18 cellular contexts compared by ENCODE assay signal in genomic region chr22:38866399-38867123, GRCh38. TPM values are rescaled to one million over a fixed set of nuclear protein-coding genes. Genes with fewer than 3 reads are reported as not detected.
DNase-seq lines count a peak whose midpoint lies in the region; TF ChIP-seq lines count a peak whose summit lies in the region.
"Had no signal": no experiment of that assay in that cellular context is flagged by ENCODE, and none has a peak within 500 bp of the region (broad histone marks: within the 10 kb centered on the region; RNA-seq: fewer than 3 reads in every experiment).

No MANE protein-coding gene starts in this region.

- TF ChIP-seq POLR2A in sigmoid colon (IDR thresholded peaks at IDR 0.05) = no peak

- H3K27ac ChIP-seq in WERI-Rb-1 (no peak overlapping the region), sigmoid colon (peak overlapping the region; percentile 66 to 81 (median 67))
- H3K27ac ChIP-seq: 22Rv1, BLaER1, pancreas had no signal

- POLR2A ChIA-PET in activated CD4-positive, alpha-beta memory T cell treated with anti-CD3 and anti-CD28 coated beads for 36 hours (lab: Charles Lee) = interaction anchor here (0.6 kb wide), 1 partner anchor 188 kb away, joined by 3 read pairs; no protein-coding TSS in a partner anchor
- POLR2A ChIA-PET in activated CD4-positive, alpha-beta memory T cell treated with anti-CD3 and anti-CD28 coated beads, Interleukin-2, amount 10 ng/mL, durations not matched to agents 7 days and 5 days (lab: Charles Lee) = interaction anchor here (0.5 kb wide), 1 partner anchor 20 kb away, joined by 3 read pairs; no protein-coding TSS in a partner anchor

- CTCF ChIA-PET in activated CD4-positive, alpha-beta memory T cell treated with anti-CD3 and anti-CD28 coated beads for 36 hours (lab: Charles Lee) = no interaction called here
- CTCF ChIA-PET in activated CD4-positive, alpha-beta memory T cell treated with anti-CD3 and anti-CD28 coated beads, Interleukin-2, amount 10 ng/mL, durations not matched to agents 7 days and 5 days (lab: Charles Lee) = no interaction called here

- H3K4me3 ChIP-seq in WERI-Rb-1 (ENCODE audit: low read depth, low read length) = no peak overlapping the region
- H3K4me3 ChIP-seq in sigmoid colon = no peak overlapping the region
- H3K4me3 ChIP-seq: BLaER1, breast epithelium, HAP-1, pancreas, thyroid gland had no signal

- peaks cover 0 to 97% (median 92%) of the 10 kb centered on the region in 4 donors for H3K4me1 ChIP-seq in sigmoid colon

- no peak overlapping the region for H3K27ac Mint-ChIP-seq in activated CD4-positive, alpha-beta memory T cell treated with anti-CD3 and anti-CD28 coated beads for 36 hours
- no peak overlapping the region for H3K27ac Mint-ChIP-seq in activated CD4-positive, alpha-beta memory T cell treated with anti-CD3 and anti-CD28 coated beads, Interleukin-2, amount 10 ng/mL, durations not matched to agents 7 days and 5 days
- no peak overlapping the region for H3K27ac Mint-ChIP-seq in immature natural killer cell
- H3K27ac Mint-ChIP-seq: activated naive CD8-positive, alpha-beta T cell treated with anti-CD3 and anti-CD28 coated beads, Interleukin-2, amount 50 U/mL, for 24 hours had no signal

- H3K4me1 Mint-ChIP-seq in activated CD4-positive, alpha-beta memory T cell treated with anti-CD3 and anti-CD28 coated beads for 36 hours (ENCODE audit: low read depth) = peaks cover 36% of the 10 kb centered on the region
- H3K4me1 Mint-ChIP-seq in activated CD4-positive, alpha-beta memory T cell treated with anti-CD3 and anti-CD28 coated beads, Interleukin-2, amount 10 ng/mL, durations not matched to agents 7 days and 5 days = peaks cover 31% of the 10 kb centered on the region
- peaks cover 32 to 39% of the 10 kb centered on the region in 2 donors for H3K4me1 Mint-ChIP-seq in immature natural killer cell

- H3K36me3 ChIP-seq in WERI-Rb-1 = peaks cover 54% of the 10 kb centered on the region
- H3K36me3 ChIP-seq in sigmoid colon = peaks cover 17 to 46% (median 24%) of the 10 kb centered on the region in 4 donors
- H3K36me3 ChIP-seq: breast epithelium had no signal

- H3K9me3 ChIP-seq in WERI-Rb-1 (ENCODE audit: severe bottlenecking) = no peaks in the 10 kb centered on the region
- no peaks in the 10 kb centered on the region for H3K9me3 ChIP-seq in sigmoid colon
- H3K9me3 ChIP-seq: BLaER1, breast epithelium, HAP-1, pancreas, thyroid gland had no signal

- no peak for TF ChIP-seq EP300 in sigmoid colon (IDR thresholded peaks at IDR 0.05)

- TF ChIP-seq CTCF in WERI-Rb-1 (IDR thresholded peaks at IDR 0.05; ENCODE audit: low read depth, low read length) = no peak
- no peak for TF ChIP-seq CTCF in sigmoid colon (IDR thresholded peaks at IDR 0.05)

- no peak overlapping the region for H3K4me3 Mint-ChIP-seq in activated CD4-positive, alpha-beta memory T cell treated with anti-CD3 and anti-CD28 coated beads for 36 hours
- no peak overlapping the region for H3K4me3 Mint-ChIP-seq in activated CD4-positive, alpha-beta memory T cell treated with anti-CD3 and anti-CD28 coated beads, Interleukin-2, amount 10 ng/mL, durations not matched to agents 7 days and 5 days
- H3K4me3 Mint-ChIP-seq in immature natural killer cell = no peak overlapping the region
- H3K4me3 Mint-ChIP-seq: activated naive CD8-positive, alpha-beta T cell treated with anti-CD3 and anti-CD28 coated beads, Interleukin-2, amount 50 U/mL, for 24 hours had no signal

- intact Hi-C loops in activated CD4-positive, alpha-beta memory T cell treated with anti-CD3 and anti-CD28 coated beads for 36 hours (cut with micrococcal nuclease) = no loop called here
- intact Hi-C loops in sigmoid colon (cut with DNase I) = no loop called here

- 88 to 91% methylated on average over 75 of the region's 75 CpGs for WGBS in sigmoid colon, 2 donors

- H3K27me3 ChIP-seq in WERI-Rb-1 (ENCODE audit: insufficient read depth, low read depth, severe bottlenecking) = no peaks in the 10 kb centered on the region
- H3K27me3 ChIP-seq in sigmoid colon = no peaks in the 10 kb centered on the region
- H3K27me3 ChIP-seq: BLaER1, breast epithelium, pancreas, thyroid gland had no signal

- peak; percentile 9 for DNase-seq in activated CD4-positive, alpha-beta memory T cell treated with anti-CD3 and anti-CD28 coated beads for 36 hours
- DNase-seq in activated CD4-positive, alpha-beta memory T cell treated with anti-CD3 and anti-CD28 coated beads, Interleukin-2, amount 10 ng/mL, durations not matched to agents 7 days and 5 days = no peak
- DNase-seq in WERI-Rb-1 (peak; percentile 4), islet precursor cell (peak; percentile 90), sigmoid colon (peak; percentile 64), NCI-H128 (lab: John Stamatoyannopoulos, UW; ENCODE audit: unreplicated experiment) (no peak), kidney glomerular epithelial cell (lab: John Stamatoyannopoulos, UW) (no peak), immature natural killer cell (no peak)
- DNase-seq: activated naive CD8-positive, alpha-beta T cell treated with anti-CD3 and anti-CD28 coated beads, Interleukin-2, amount 50 U/mL, for 24 hours; NCI-H1436 treated with DMSO at 0.1 percent for 48 hours; NCI-H226; NK-92 treated with Interleukin-12 subunit alpha and Interleukin-12 subunit beta, amount 100 ng/mL, for 24 hours; thyroid gland had no signal

- peaks cover 43% of the 10 kb centered on the region for H3K36me3 Mint-ChIP-seq in activated CD4-positive, alpha-beta memory T cell treated with anti-CD3 and anti-CD28 coated beads for 36 hours
- H3K36me3 Mint-ChIP-seq in activated CD4-positive, alpha-beta memory T cell treated with anti-CD3 and anti-CD28 coated beads, Interleukin-2, amount 10 ng/mL, durations not matched to agents 7 days and 5 days (ENCODE audit: low read depth) = peaks cover 38% of the 10 kb centered on the region
- H3K36me3 Mint-ChIP-seq in immature natural killer cell = no peaks in the 10 kb centered on the region

- no peaks in the 10 kb centered on the region for H3K9me3 Mint-ChIP-seq in activated CD4-positive, alpha-beta memory T cell treated with anti-CD3 and anti-CD28 coated beads for 36 hours
- no peaks in the 10 kb centered on the region for H3K9me3 Mint-ChIP-seq in activated CD4-positive, alpha-beta memory T cell treated with anti-CD3 and anti-CD28 coated beads, Interleukin-2, amount 10 ng/mL, durations not matched to agents 7 days and 5 days
- no peaks in the 10 kb centered on the region for H3K9me3 Mint-ChIP-seq in immature natural killer cell
- H3K9me3 Mint-ChIP-seq: activated naive CD8-positive, alpha-beta T cell treated with anti-CD3 and anti-CD28 coated beads, Interleukin-2, amount 50 U/mL, for 24 hours had no signal

- no peaks in the 10 kb centered on the region for H3K27me3 Mint-ChIP-seq in activated CD4-positive, alpha-beta memory T cell treated with anti-CD3 and anti-CD28 coated beads for 36 hours
- no peaks in the 10 kb centered on the region for H3K27me3 Mint-ChIP-seq in activated CD4-positive, alpha-beta memory T cell treated with anti-CD3 and anti-CD28 coated beads, Interleukin-2, amount 10 ng/mL, durations not matched to agents 7 days and 5 days
- H3K27me3 Mint-ChIP-seq in immature natural killer cell (ENCODE audit: low read depth in 3 of 3) = peaks cover 0 to 9% (median 5%) of the 10 kb centered on the region in 3 donors
- H3K27me3 Mint-ChIP-seq: activated naive CD8-positive, alpha-beta T cell treated with anti-CD3 and anti-CD28 coated beads, Interleukin-2, amount 50 U/mL, for 24 hours had no signal

RNA-seq across cellular contexts. Expression of gene CBX6, which starts 5.5 kb away (rescaled TPM):
- 100 to 1,000 TPM; 116 to 117 TPM for total RNA-seq in activated CD4-positive, alpha-beta memory T cell treated with anti-CD3 and anti-CD28 coated beads for 36 hours
- total RNA-seq in activated CD4-positive, alpha-beta memory T cell treated with anti-CD3 and anti-CD28 coated beads, Interleukin-2, amount 10 ng/mL, durations not matched to agents 7 days and 5 days = 10 to 100 TPM; 76.5 TPM
- 10 to 100 TPM; 47.2 to 90.6 (median 59.3) TPM for total RNA-seq in sigmoid colon
- polyA plus RNA-seq in sigmoid colon (10 to 100 TPM in 1 of 3 donors, 1 to 10 TPM in 2; 4.2 to 23.8 (median 5.1) TPM), immature natural killer cell (10 to 100 TPM in 1 of 3 donors, 1 to 10 TPM in 2; 5.2 to 16.1 (median 6.3) TPM)

RNA-seq across cellular contexts. Expression of gene NPTXR, which starts 22.7 kb away (rescaled TPM):
- 1 to 10 TPM; 1.9 to 2.5 TPM for total RNA-seq in activated CD4-positive, alpha-beta memory T cell treated with anti-CD3 and anti-CD28 coated beads for 36 hours
- 1 to 10 TPM in 1 of 2 experiments, under 1 TPM in 1; 0.91 to 1.3 TPM for total RNA-seq in activated CD4-positive, alpha-beta memory T cell treated with anti-CD3 and anti-CD28 coated beads, Interleukin-2, amount 10 ng/mL, durations not matched to agents 7 days and 5 days
- total RNA-seq in sigmoid colon = 10 to 100 TPM in 1 of 4 donors, 1 to 10 TPM in 3; 3.9 to 14.4 (median 5.3) TPM
- polyA plus RNA-seq in sigmoid colon (1 to 10 TPM in 1 of 3 donors, under 1 TPM in 1, not detected in 1; under 0.01 to 2.9 TPM), immature natural killer cell (1 to 10 TPM in 1 of 3 donors, under 1 TPM in 2; 0.59 to 1.4 (median 0.66) TPM)

Comparison
In these comparisons a context has a peak if more than half of its experiments do, and no peak if none do; other contexts are left out.
1. DNase-seq: peak in activated CD4-positive, alpha-beta memory T cell treated with anti-CD3 and anti-CD28 coated beads for 36 hours (single experiment), WERI-Rb-1 (single experiment), islet precursor cell (single experiment) and sigmoid colon (single experiment); none in activated CD4-positive, alpha-beta memory T cell treated with anti-CD3 and anti-CD28 coated beads, Interleukin-2, amount 10 ng/mL, durations not matched to agents 7 days and 5 days (single experiment), NCI-H128 (single experiment), kidney glomerular epithelial cell (single experiment) and immature natural killer cell (0 of 3).